In genomic region chr12:6539276-6540134, GRCh38 we compare ENCODE assay signal across 1 cellular context.
TF ChIP-seq lines count a peak whose summit lies in the region.

No MANE protein-coding gene starts in this region.

TF ChIP-seq in IMR-90, 13 proteins besides CTCF, POLR2A, EP300 and RAD21 (continued from another document):
- TF ChIP-seq USF2 (IDR thresholded peaks at IDR 0.05; ENCODE audit: low read depth, low read length) (no peak), CEBPB (IDR thresholded peaks at IDR 0.05; ENCODE audit: low read depth, low read length) (no peak), BHLHE40 (IDR thresholded peaks at IDR 0.05; ENCODE audit: low read depth, low read length) (no peak)
